Comparison of ENCODE assay signal across 22 cellular contexts in genomic region chr6:108750801-108751200, GRCh38.
DNase-seq lines count a peak whose midpoint lies in the region; TF ChIP-seq lines count a peak whose summit lies in the region.
"Had no signal": no experiment of that assay in that cellular context is flagged by ENCODE, and none has a peak within 500 bp of the region (broad histone marks: within the 10 kb centered on the region; RNA-seq: fewer than 3 reads in every experiment).

No MANE protein-coding gene starts in this region.

- DNase-seq in BJ (ENCODE audit: low read depth) (peak; percentile 67), amniotic epithelial cell (ENCODE audit: low read depth) (peak; percentile 14), mesenchymal stem cell (peak; percentile 13), C1 segment of cervical spinal cord (lab: John Stamatoyannopoulos, UW) (no peak), NCI-H1092 treated with DMSO at 0.1 percent for 48 hours (lab: John Stamatoyannopoulos, UW) (no peak), NCI-H2081 (lab: John Stamatoyannopoulos, UW) (no peak), NCI-H526 (lab: John Stamatoyannopoulos, UW) (no peak)
- DNase-seq: CD4-positive, alpha-beta T cell; GM23248; H7; KBM-7; MV-4-11; NCI-H1105 treated with DMSO at 0.1 percent for 48 hours; NCI-H146; NCI-H1930; NCI-H446 treated with DMSO at 0.1 percent for 48 hours; NCI-H526 treated with DMSO at 0.1 percent for 48 hours; SHP77 had no signal

- no peak overlapping the region for H3K18ac ChIP-seq in mesenchymal stem cell (ENCODE audit: low read depth in 1 of 2, low read length in 2 of 2)

- H3K4me3 ChIP-seq in BJ (ENCODE audit: low read depth, low read length) (no peak overlapping the region), mesenchymal stem cell (ENCODE audit: insufficient read depth in 1 of 2, low read depth in 1 of 2, low read length in 2 of 2) (no peak overlapping the region)
- H3K4me3 ChIP-seq: A549, BLaER1, GM12878, GM23248 had no signal

- H3K36me3 ChIP-seq in BJ (ENCODE audit: control insufficient read depth, insufficient read depth, low read length) (no peaks in the 10 kb centered on the region), mesenchymal stem cell (ENCODE audit: control insufficient read depth in 1 of 2, insufficient read depth in 2 of 2, low read depth in 1 of 2, low read length in 2 of 2) (no peaks in the 10 kb centered on the region)
- H3K36me3 ChIP-seq: BLaER1 had no signal

- H3K27ac ChIP-seq in mesenchymal stem cell (ENCODE audit: low read length, poor library complexity, severe bottlenecking): no peak overlapping the region
- H3K27ac ChIP-seq: A549, BLaER1, GM23248, RWPE1 had no signal

- H3K79me1 ChIP-seq in mesenchymal stem cell (replicated peaks; ENCODE audit: low read length, poor library complexity, severe bottlenecking): no peaks in the 10 kb centered on the region

- no peak overlapping the region for H2AK5ac ChIP-seq in mesenchymal stem cell (ENCODE audit: low read length, severe bottlenecking)

- H2AFZ ChIP-seq in mesenchymal stem cell (ENCODE audit: low read depth, low read length): no peak overlapping the region
- H2AFZ ChIP-seq: GM23248 had no signal

- no peak overlapping the region for H4K91ac ChIP-seq in mesenchymal stem cell (ENCODE audit: low read length)

- CTCF ChIA-PET in BJ (lab: Yijun Ruan, JAX): interaction anchor here (0.8 kb wide), 1 partner anchor 23 kb away, joined by 3 read pairs; no protein-coding TSS in a partner anchor

- no peaks in the 10 kb centered on the region for H3K9me3 ChIP-seq in mesenchymal stem cell (ENCODE audit: control insufficient read depth, low read length)
- H3K9me3 ChIP-seq: A549, BLaER1 had no signal

- H3K4me2 ChIP-seq in mesenchymal stem cell (ENCODE audit: low read length, poor library complexity, severe bottlenecking): no peak overlapping the region
- H3K4me2 ChIP-seq: A549, BLaER1 had no signal

- H3K9ac ChIP-seq in mesenchymal stem cell (ENCODE audit: low read length): no peak overlapping the region
- H3K9ac ChIP-seq: BLaER1, GM23248 had no signal

- H2BK15ac ChIP-seq in mesenchymal stem cell (ENCODE audit: low read depth, poor library complexity, severe bottlenecking): no peak overlapping the region

- TF ChIP-seq CTCF in BJ (IDR thresholded peaks at IDR 0.05; ENCODE audit: insufficient read depth, low read depth, low read length): no peak

- H3K4ac ChIP-seq in mesenchymal stem cell (ENCODE audit: low read depth in 1 of 2, low read length in 2 of 2): no peak overlapping the region

- H3K4me1 ChIP-seq in mesenchymal stem cell (ENCODE audit: control insufficient read depth, insufficient read depth, low read depth, low read length): peaks cover 3% of the 10 kb centered on the region
- H3K4me1 ChIP-seq: A549 had no signal

- no peak overlapping the region for H3K23ac ChIP-seq in mesenchymal stem cell (ENCODE audit: low read length in 2 of 2)

- H2BK120ac ChIP-seq in mesenchymal stem cell (ENCODE audit: low read depth, low read length): no peak overlapping the region

- no peaks in the 10 kb centered on the region; the same call in 1 of the 2 replicates for H3K27me3 ChIP-seq in BJ (ENCODE audit: control insufficient read depth, insufficient read depth, low read length)
- no peaks in the 10 kb centered on the region for H3K27me3 ChIP-seq in mesenchymal stem cell (ENCODE audit: control insufficient read depth in 1 of 2, insufficient read depth in 1 of 2, low read length in 2 of 2)
- H3K27me3 ChIP-seq: BLaER1 had no signal

- H2BK5ac ChIP-seq in mesenchymal stem cell (ENCODE audit: low read depth, low read length, poor library complexity, severe bottlenecking): no peak overlapping the region

- no peak overlapping the region for H3K14ac ChIP-seq in mesenchymal stem cell (ENCODE audit: low read length in 2 of 2)

- WGBS in mesenchymal stem cell: 90% methylated on average over 7 of the region's 8 CpGs

- no peak overlapping the region for H4K8ac ChIP-seq in mesenchymal stem cell (ENCODE audit: low read length)

- H2BK12ac ChIP-seq in mesenchymal stem cell (ENCODE audit: low read length in 2 of 2): no peak overlapping the region

- POLR2A ChIA-PET in BJ (lab: Charles Lee): interaction anchor here (0.6 kb wide), 1 partner anchor 231 kb away, joined by 3 read pairs; no protein-coding TSS in a partner anchor

Comparison
In these comparisons a context has a peak if more than half of its experiments do, and no peak if none do; other contexts are left out.
1. DNase-seq: peak in BJ (single experiment), amniotic epithelial cell (single experiment) and mesenchymal stem cell (single experiment); none in C1 segment of cervical spinal cord (0 of 14), NCI-H1092 treated with DMSO at 0.1 percent for 48 hours (single experiment), NCI-H2081 (0 of 2) and NCI-H526 (0 of 2).